8 cellular contexts compared by ENCODE assay signal in the genomic region with DNA sequence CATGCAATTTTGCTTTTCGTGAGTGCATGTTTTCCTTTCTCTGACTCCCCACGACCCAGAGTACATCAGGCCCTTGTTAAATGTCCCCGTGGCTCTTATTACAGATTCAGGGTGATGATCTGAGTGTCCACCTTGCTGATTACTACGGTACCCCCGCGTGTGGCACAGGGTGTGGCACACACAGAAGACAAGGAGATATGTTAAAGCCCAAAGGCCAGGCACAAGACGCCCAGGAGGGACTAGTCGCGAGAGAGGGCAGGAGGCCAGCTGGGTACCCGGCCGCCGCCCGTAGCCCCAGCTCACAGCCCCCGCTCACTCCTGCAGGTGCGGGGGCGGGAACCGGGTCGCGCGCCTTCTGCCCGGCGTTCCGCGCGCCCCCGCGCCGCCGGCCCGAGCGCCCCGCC. TPM values are rescaled to one million over a fixed set of nuclear protein-coding genes. Genes with fewer than 3 reads are reported as not detected.
DNase-seq lines count a peak whose midpoint lies in the region; ATAC-seq, FAIRE-seq and TF ChIP-seq lines count a peak whose summit lies in the region.

No MANE protein-coding gene starts in this region.

- peak overlapping the region; percentile 87 for H3K4me3 Mint-ChIP-seq in activated T-helper 1 cell treated with anti-CD3 and anti-CD28 coated beads, Interleukin-12 subunit alpha, Interleukin-12 subunit beta, Interleukin-2, Interleukin-4 antibody, amounts not matched to agents 30 ng/mL and 10 ng/mL and 1 ng/mL, durations not matched to agents 14 hours and 24 hours and 36 hours

- H3K36me3 Mint-ChIP-seq in activated T-helper 1 cell treated with anti-CD3 and anti-CD28 coated beads, Interleukin-12 subunit alpha, Interleukin-12 subunit beta, Interleukin-2, Interleukin-4 antibody, amounts not matched to agents 30 ng/mL and 10 ng/mL and 1 ng/mL, durations not matched to agents 14 hours and 24 hours and 36 hours (ENCODE audit: low read depth): peaks cover 4% of the 10 kb centered on the region

- H3K27ac Mint-ChIP-seq in activated T-helper 1 cell treated with anti-CD3 and anti-CD28 coated beads, Interleukin-12 subunit alpha, Interleukin-12 subunit beta, Interleukin-2, Interleukin-4 antibody, amounts not matched to agents 30 ng/mL and 10 ng/mL and 1 ng/mL, durations not matched to agents 14 hours and 24 hours and 36 hours: peak overlapping the region; percentile 93

- ATAC-seq in heart right ventricle: no peak
- ATAC-seq in left ventricle myocardium superior: no peak

- H3K4me1 Mint-ChIP-seq in activated T-helper 1 cell treated with anti-CD3 and anti-CD28 coated beads, Interleukin-12 subunit alpha, Interleukin-12 subunit beta, Interleukin-2, Interleukin-4 antibody, amounts not matched to agents 30 ng/mL and 10 ng/mL and 1 ng/mL, durations not matched to agents 14 hours and 24 hours and 36 hours (ENCODE audit: low read depth): peaks cover 41% of the 10 kb centered on the region

- H3K9me3 Mint-ChIP-seq in activated T-helper 1 cell treated with anti-CD3 and anti-CD28 coated beads, Interleukin-12 subunit alpha, Interleukin-12 subunit beta, Interleukin-2, Interleukin-4 antibody, amounts not matched to agents 30 ng/mL and 10 ng/mL and 1 ng/mL, durations not matched to agents 14 hours and 24 hours and 36 hours: no peaks in the 10 kb centered on the region

- H3K4me3 ChIP-seq in heart right ventricle: peak overlapping the region in 9 of 10 donors; percentile 70 to 100 (median 97)
- peak overlapping the region; percentile 84 to 91 for H3K4me3 ChIP-seq in kidney (ENCODE audit: low read length in 2 of 2)

- peak overlapping the region in 8 of 10 donors; percentile 88 to 94 (median 92) for H3K27ac ChIP-seq in heart right ventricle
- H3K27ac ChIP-seq in kidney (ENCODE audit: low read depth in 2 of 2, low read length in 2 of 2): no peak overlapping the region
- peak overlapping the region; percentile 7 for H3K27ac ChIP-seq in temporal lobe (ENCODE audit: low read depth, low read length)

- intact Hi-C loops in heart right ventricle (cut with DNase I) (loop anchor here in 4 of 10 donors (5.0 to 10.0 kb wide), 3 partner anchors 34 to 253 kb away; partner anchors contain the start of gene KIF11 (in 1 of the 4)), left ventricle myocardium superior (cut with micrococcal nuclease) (no loop called here), kidney (cut with DNase I) (no loop called here)
- intact Hi-C loops in activated T-helper 1 cell treated with anti-CD3 and anti-CD28 coated beads, Interleukin-12 subunit alpha, Interleukin-12 subunit beta, Interleukin-2, Interleukin-4 antibody, amounts not matched to agents 30 ng/mL and 10 ng/mL and 1 ng/mL, durations not matched to agents 14 hours and 24 hours and 36 hours (cut with micrococcal nuclease): loop anchor here (1.0 to 10.0 kb wide), 9 partner anchors 157 to 1053 kb away; partner anchors contain the start of genes CEP55, CPEB3, FRA10AC1 and IDE

- FAIRE-seq in kidney (lab: Jason Lieb, UNC): no peak

- 1 to 2% methylated on average over 30 to 32 of the region's 32 CpGs for WGBS in heart right ventricle, 2 donors

- H3K36me3 ChIP-seq in heart right ventricle (no peaks in the 10 kb centered on the region), kidney (ENCODE audit: control insufficient read depth in 1 of 2, insufficient read depth in 2 of 2, low read length in 2 of 2) (no peaks in the 10 kb centered on the region)

- H3K27me3 Mint-ChIP-seq in activated T-helper 1 cell treated with anti-CD3 and anti-CD28 coated beads, Interleukin-12 subunit alpha, Interleukin-12 subunit beta, Interleukin-2, Interleukin-4 antibody, amounts not matched to agents 30 ng/mL and 10 ng/mL and 1 ng/mL, durations not matched to agents 14 hours and 24 hours and 36 hours (ENCODE audit: insufficient read depth): peaks cover 2% of the 10 kb centered on the region

- peak overlapping the region in 1 of 2 donors; percentile 87 for H3K9ac ChIP-seq in kidney (ENCODE audit: low read length in 2 of 2)

- H3K4me1 ChIP-seq in heart right ventricle (peaks cover 0 to 42% (median 11%) of the 10 kb centered on the region in 9 donors), kidney (ENCODE audit: control insufficient read depth in 1 of 2, insufficient read depth in 1 of 2, low read depth in 1 of 2, low read length in 2 of 2) (no peaks in the 10 kb centered on the region)

- peaks cover 0 to 6% (median 0%) of the 10 kb centered on the region in 11 donors for H3K9me3 ChIP-seq in heart right ventricle
- no peaks in the 10 kb centered on the region for H3K9me3 ChIP-seq in kidney (ENCODE audit: control insufficient read depth in 1 of 2, low read length in 2 of 2)

- no peaks in the 10 kb centered on the region for H3K27me3 ChIP-seq in heart right ventricle

- DNase-seq in heart right ventricle (no peak), left ventricle myocardium superior (no peak), kidney (no peak), NCI-H146 (lab: John Stamatoyannopoulos, UW) (no peak), amniotic stem cell (lab: John Stamatoyannopoulos, UW) (no peak), H4 (ENCODE audit: low spot score) (no peak)
- no peak for DNase-seq in activated T-helper 1 cell treated with anti-CD3 and anti-CD28 coated beads, Interleukin-12 subunit alpha, Interleukin-12 subunit beta, Interleukin-2, Interleukin-4 antibody, amounts not matched to agents 30 ng/mL and 10 ng/mL and 1 ng/mL, durations not matched to agents 14 hours and 24 hours and 36 hours (ENCODE audit: low spot score)

- TF ChIP-seq CTCF in heart right ventricle (IDR thresholded peaks at IDR 0.05): no peak
- no peak for TF ChIP-seq CTCF in kidney (IDR thresholded peaks at IDR 0.05; ENCODE audit: borderline replicate concordance, extremely low read depth, insufficient read depth)

RNA-seq across cellular contexts. Expression of gene EXOC6, which starts 0.3 kb away (rescaled TPM):
- total RNA-seq in heart right ventricle (10 to 100 TPM in 2 of 10 donors, 1 to 10 TPM in 8; 8.7 to 11.7 (median 9.5) TPM), left ventricle myocardium superior (9.2 TPM), kidney (17.0 TPM), temporal lobe (91.5 TPM)
- polyA plus RNA-seq in heart right ventricle (1 to 10 TPM; 3.3 to 8.0 TPM), kidney (ENCODE audit: insufficient read depth, low read depth, low replicate concordance) (9.5 TPM)
- 13.5 TPM in 2 replicates for total RNA-seq in activated T-helper 1 cell treated with anti-CD3 and anti-CD28 coated beads, Interleukin-12 subunit alpha, Interleukin-12 subunit beta, Interleukin-2, Interleukin-4 antibody, amounts not matched to agents 30 ng/mL and 10 ng/mL and 1 ng/mL, durations not matched to agents 14 hours and 24 hours and 36 hours
- 6.9 and 8.8 TPM in 2 replicates for total RNA-seq in H4 (2014; rRNA removed; shearing (Covaris generic))

Comparison
In these comparisons a context has a peak if more than half of its experiments do, and no peak if none do; other contexts are left out.
1. H3K27ac ChIP-seq: peak in heart right ventricle (8 of 10) and temporal lobe (single experiment); none in kidney (0 of 2).